ENCODE assay signal across 24 cellular contexts in the genomic region with DNA sequence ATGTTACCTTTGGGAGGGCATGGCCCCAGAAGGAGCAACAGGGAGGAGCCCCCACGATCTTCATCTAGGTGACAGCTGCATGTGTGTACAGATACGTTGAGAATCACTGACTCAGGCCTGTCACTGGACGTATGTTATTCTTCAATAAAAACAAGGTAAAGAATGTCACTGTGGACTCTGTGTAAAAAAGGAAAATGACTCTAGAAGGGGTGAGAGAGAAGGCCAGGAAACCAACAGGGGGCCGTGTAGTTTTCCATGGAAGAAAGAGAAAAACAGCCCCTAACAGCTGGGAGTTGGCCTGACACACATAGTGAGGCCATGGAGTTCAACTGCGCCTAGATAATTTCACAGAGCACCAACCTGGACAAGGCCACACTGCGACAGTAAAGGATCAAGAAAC. TPM values are rescaled to one million over a fixed set of nuclear protein-coding genes. Genes with fewer than 3 reads are reported as not detected.
A peak's percentile ranks its signal among the peaks of the same experiment; 100 is the strongest.
DNase-seq lines count a peak whose midpoint lies in the region; ATAC-seq and TF ChIP-seq lines count a peak whose summit lies in the region.
"Had no signal": no experiment of that assay in that cellular context is flagged by ENCODE, and none has a peak within 500 bp of the region (broad histone marks: within the 10 kb centered on the region; RNA-seq: fewer than 3 reads in every experiment).

No MANE protein-coding gene starts in this region.

- DNase-seq in CD4-positive, alpha-beta T cell = no peak
- DNase-seq in SJSA1 (ENCODE audit: low read depth in 1 of 2, low spot score in 2 of 2) = no peak
- no peak for DNase-seq in foreskin keratinocyte
- no peak for DNase-seq in NCI-H2107 treated with DMSO at 0.1 percent for 48 hours (lab: John Stamatoyannopoulos, UW; ENCODE audit: unreplicated experiment)
- no peak for DNase-seq in HuH-7.5 (ENCODE audit: low spot score)
- no peak for DNase-seq in caudate nucleus (lab: John Stamatoyannopoulos, UW)
- DNase-seq: activated naive CD4-positive, alpha-beta T cell treated with anti-CD3 and anti-CD28 coated beads, Interleukin-2, amount 50 U/mL, for 16 hours; activated T-cell treated with anti-CD3 and anti-CD28 coated beads for 4 hours; endodermal cell; heart right ventricle; immature natural killer cell; NCI-H1417; NCI-H2107; NCI-H69; nucleus accumbens; retina; stimulated activated CD4-positive, alpha-beta T cell treated with anti-CD3 and anti-CD28 coated beads, Interleukin-12 subunit alpha, Interleukin-12 subunit beta, amount 100 ng/mL, for 4 hours; T-helper 1 cell had no signal

- H3K36me3 ChIP-seq in BLaER1 treated with 17β-estradiol and CSF1 and Interleukin-3, amounts not matched to agents 10 nM and 100 nM = no peaks in the 10 kb centered on the region
- no peaks in the 10 kb centered on the region for H3K36me3 ChIP-seq in SJSA1
- H3K36me3 ChIP-seq: heart right ventricle had no signal

- no peak for TF ChIP-seq CTCF in CD4-positive, alpha-beta T cell (IDR thresholded peaks at IDR 0.05)
- TF ChIP-seq CTCF in foreskin keratinocyte (conservative IDR thresholded peaks at IDR 0.05) = no peak

- peak overlapping the region; percentile 9 for H3K4me3 Mint-ChIP-seq in CD4-positive, alpha-beta T cell
- H3K4me3 Mint-ChIP-seq: endodermal cell, immature natural killer cell had no signal

- POLR2A ChIA-PET in CD4-positive, alpha-beta T cell (lab: Charles Lee) = no interaction called here

- intact Hi-C loops in CD4-positive, alpha-beta T cell (cut with DNase I, micrococcal nuclease) = loop anchor here in 1 of 2 experiments (10.0 kb wide), 1 partner anchor 288 kb away; a partner anchor contains a TSS

- peaks cover 11% of the 10 kb centered on the region for H3K36me3 Mint-ChIP-seq in CD4-positive, alpha-beta T cell (ENCODE audit: low read depth)
- H3K36me3 Mint-ChIP-seq: immature natural killer cell had no signal

- CTCF ChIA-PET in CD4-positive, alpha-beta T cell (lab: Charles Lee) = no interaction called here

- H3K27ac ChIP-seq in BLaER1 treated with 17β-estradiol and CSF1 and Interleukin-3, amounts not matched to agents 10 nM and 100 nM = peak overlapping the region in 9 of 11 experiments; percentile 7 to 73 (median 56); a peak in 15 of 22 replicates
- peak overlapping the region; percentile 84 for H3K27ac ChIP-seq in CD4-positive, alpha-beta T cell (ENCODE audit: low read depth, low read length)
- H3K27ac ChIP-seq in SJSA1 (peak overlapping the region; percentile 35; the same call in 1 of the 2 replicates), foreskin keratinocyte (peak overlapping the region; percentile 61), caudate nucleus (ENCODE audit: low read depth, low read length) (no peak overlapping the region)
- H3K27ac ChIP-seq: heart right ventricle had no signal

- peak overlapping the region in 10 of 11 experiments; percentile 5 to 86 (median 71); a peak in 17 of 22 replicates for H3K4me2 ChIP-seq in BLaER1 treated with 17β-estradiol and CSF1 and Interleukin-3, amounts not matched to agents 10 nM and 100 nM

- H4K20me1 ChIP-seq in BLaER1 treated with 17β-estradiol and CSF1 and Interleukin-3, amounts not matched to agents 10 nM and 100 nM = no peaks in the 10 kb centered on the region

- peak overlapping the region in 6 of 11 experiments; percentile 4 to 53 (median 10); a peak in 7 of 22 replicates for H3K9ac ChIP-seq in BLaER1 treated with 17β-estradiol and CSF1 and Interleukin-3, amounts not matched to agents 10 nM and 100 nM

- peaks cover 73% of the 10 kb centered on the region for H3K4me1 Mint-ChIP-seq in CD4-positive, alpha-beta T cell (ENCODE audit: low read depth)
- H3K4me1 Mint-ChIP-seq: endodermal cell had no signal

- H3K27ac Mint-ChIP-seq in CD4-positive, alpha-beta T cell = peak overlapping the region; percentile 92
- H3K27ac Mint-ChIP-seq: endodermal cell had no signal

- peaks cover 35 to 78% (median 59%) of the 10 kb centered on the region in 10 experiments for H3K4me1 ChIP-seq in BLaER1 treated with 17β-estradiol and CSF1 and Interleukin-3, amounts not matched to agents 10 nM and 100 nM
- H3K4me1 ChIP-seq in SJSA1 (replicated peaks) = peaks cover 51% of the 10 kb centered on the region
- peaks cover 29% of the 10 kb centered on the region for H3K4me1 ChIP-seq in foreskin keratinocyte

- H3K9me3 Mint-ChIP-seq in CD4-positive, alpha-beta T cell = no peaks in the 10 kb centered on the region
- H3K9me3 Mint-ChIP-seq: immature natural killer cell had no signal

- H3K27me3 Mint-ChIP-seq in CD4-positive, alpha-beta T cell = no peaks in the 10 kb centered on the region

- no peak for ATAC-seq in CD4-positive, alpha-beta T cell (ENCODE audit: poor library complexity)
- ATAC-seq in foreskin keratinocyte (no peak), HG02938 (IDR thresholded peaks at IDR 0.05; ENCODE audit: unreplicated experiment) (no peak)
- ATAC-seq: heart right ventricle, Right ventricle myocardium inferior had no signal

- H3K27me3 ChIP-seq in BLaER1 treated with 17β-estradiol and CSF1 and Interleukin-3, amounts not matched to agents 10 nM and 100 nM = 0 out of 22 replicates have a peak, but pooled peaks cover 0 to 4% (median 0%) of the 10 kb centered on the region in 11 experiments
- no peaks in the 10 kb centered on the region for H3K27me3 ChIP-seq in CD4-positive, alpha-beta T cell (ENCODE audit: control insufficient read depth, insufficient read depth, low read length)
- H3K27me3 ChIP-seq in SJSA1 (replicated peaks) (no peaks in the 10 kb centered on the region), foreskin keratinocyte (no peaks in the 10 kb centered on the region)

- H3K9me3 ChIP-seq in BLaER1 treated with 17β-estradiol and CSF1 and Interleukin-3, amounts not matched to agents 10 nM and 100 nM (replicated peaks in 1 of 11) = no peaks in the 10 kb centered on the region
- no peaks in the 10 kb centered on the region for H3K9me3 ChIP-seq in CD4-positive, alpha-beta T cell (ENCODE audit: control insufficient read depth, low read length)
- no peaks in the 10 kb centered on the region for H3K9me3 ChIP-seq in SJSA1 (replicated peaks)
- H3K9me3 ChIP-seq: heart right ventricle had no signal

- no peak overlapping the region for H3K4me3 ChIP-seq in BLaER1 treated with 17β-estradiol and CSF1 and Interleukin-3, amounts not matched to agents 10 nM and 100 nM
- no peak overlapping the region for H3K4me3 ChIP-seq in SJSA1
- H3K4me3 ChIP-seq: heart right ventricle had no signal

RNA-seq across cellular contexts. Expression of a gene that starts 1.9 kb away (rescaled TPM):
- total RNA-seq in CD4-positive, alpha-beta T cell = 10 to 100 TPM; 35.6 to 37.3 TPM
- total RNA-seq in SJSA1 (2014; rRNA removed; shearing (Covaris generic)) = 0.13 TPM in 1 of 2 replicates, not detected in the other
- total RNA-seq in foreskin keratinocyte = 16.3 and 18.0 TPM in 2 replicates
- polyA plus RNA-seq in foreskin keratinocyte = 31.8 and 43.1 TPM in 2 replicates

RNA-seq across cellular contexts. Expression of a gene that starts 37.3 kb away (rescaled TPM):
- 10 to 100 TPM; 75.1 to 77.4 TPM for total RNA-seq in CD4-positive, alpha-beta T cell
- total RNA-seq in SJSA1 (2014; rRNA removed; shearing (Covaris generic)) = 15.1 and 15.8 TPM in 2 replicates
- 14.8 and 15.4 TPM in 2 replicates for total RNA-seq in foreskin keratinocyte
- 9.8 and 11.2 TPM in 2 replicates for polyA plus RNA-seq in foreskin keratinocyte

RNA-seq across cellular contexts. Expression of a gene that starts 52.6 kb away (rescaled TPM):
- total RNA-seq in CD4-positive, alpha-beta T cell = not detected
- not detected in 2 replicates for total RNA-seq in SJSA1 (2014; rRNA removed; shearing (Covaris generic))
- total RNA-seq in foreskin keratinocyte = not detected in 2 replicates
- not detected in 2 replicates for polyA plus RNA-seq in foreskin keratinocyte
- total RNA-seq: chondrocyte, heart right ventricle, liver, Right ventricle myocardium inferior, ureter had no signal
- polyA plus RNA-seq: heart right ventricle, immature natural killer cell, liver had no signal

RNA-seq across cellular contexts. Expression of a gene that starts 59.7 kb away (rescaled TPM):
- total RNA-seq in CD4-positive, alpha-beta T cell = 10 to 100 TPM; 20.2 to 21.7 TPM
- 23.7 and 30.5 TPM in 2 replicates for total RNA-seq in SJSA1 (2014; rRNA removed; shearing (Covaris generic))
- total RNA-seq in foreskin keratinocyte = 151 and 168 TPM in 2 replicates
- polyA plus RNA-seq in foreskin keratinocyte = 239 and 287 TPM in 2 replicates

Comparison
In these comparisons a context has a peak if more than half of its experiments do, and no peak if none do; other contexts are left out.
1. RNA of a gene that starts 1.9 kb away (total RNA-seq): 35.6 to 37.3 TPM in CD4-positive, alpha-beta T cell and 16.3 to 18.0 TPM in foreskin keratinocyte; 0.13 TPM in SJSA1; every median in the first group is over 10 times any median in the second.